In genomic region chr3:111859061-111859973, GRCh38 we compare ENCODE assay signal across 8 cellular contexts. TPM values are rescaled to one million over a fixed set of nuclear protein-coding genes. Genes with fewer than 3 reads are reported as not detected.
A peak's percentile ranks its signal among the peaks of the same experiment; 100 is the strongest.
DNase-seq lines count a peak whose midpoint lies in the region; ATAC-seq, FAIRE-seq and TF ChIP-seq lines count a peak whose summit lies in the region.

Gene PHLDB2, plus strand, starts transcription at chr3:111859265. Its CDS starts 24,813 bp downstream, at chr3:111884078.

- FAIRE-seq in GM12892 (lab: Jason Lieb, UNC) = no peak
- peak; percentile 98 for FAIRE-seq in urothelium cell line (lab: Jason Lieb, UNC)

- H3K36me3 ChIP-seq in parathyroid adenoma (ENCODE audit: control insufficient read depth, insufficient read depth, low read length) = no peaks in the 10 kb centered on the region

- ATAC-seq in HG03521 (IDR thresholded peaks at IDR 0.05; ENCODE audit: unreplicated experiment) (peak; percentile 30), GM21825 (IDR thresholded peaks at IDR 0.05; ENCODE audit: unreplicated experiment) (no peak)

- no peaks in the 10 kb centered on the region for H3K9me3 ChIP-seq in parathyroid adenoma (ENCODE audit: control insufficient read depth, low read length)

- TF ChIP-seq POLR2A in GM12892 (IDR thresholded peaks at IDR 0.05; ENCODE audit: low read depth, low read length) = no peak

- DNase-seq in GM12892 (ENCODE audit: insufficient read length) (peak; percentile 37), SHP77 treated with DMSO at 0.1 percent for 48 hours (lab: John Stamatoyannopoulos, UW) (peak; percentile 28), glomerular visceral epithelial cell (ENCODE audit: extremely low spot score) (peak; percentile 87), urothelium cell line (ENCODE audit: low spot score) (peak; percentile 95)
- peak; percentile 46 for DNase-seq in activated naive CD4-positive, alpha-beta T cell treated with anti-CD3 and anti-CD28 coated beads, Interleukin-2, amount 50 U/mL, for 16 hours

- H3K4me2 ChIP-seq in parathyroid adenoma (ENCODE audit: low read length) = peak within 1 kb of the TSS; percentile 87

- peak within 1 kb of the TSS; percentile 86 for H2AFZ ChIP-seq in parathyroid adenoma

- H3K79me2 ChIP-seq in parathyroid adenoma = peaks cover 2% of the 10 kb centered on the region

- H3K27me3 ChIP-seq in parathyroid adenoma (ENCODE audit: control insufficient read depth, insufficient read depth, low read length) = no peaks in the 10 kb centered on the region

- H3K4me1 ChIP-seq in parathyroid adenoma = no peaks in the 10 kb centered on the region

- no peak for TF ChIP-seq CTCF in parathyroid adenoma (IDR thresholded peaks at IDR 0.05)

- H3K27ac ChIP-seq in parathyroid adenoma = peak within 1 kb of the TSS; percentile 76

- H3K9ac ChIP-seq in parathyroid adenoma = no peak within 1 kb of the TSS

- H3K4me3 ChIP-seq in parathyroid adenoma (ENCODE audit: low read depth, low read length) = peak within 1 kb of the TSS; percentile 82

RNA-seq across cellular contexts. Expression of gene PHLDB2, which starts in this region (rescaled TPM):
- polyA plus RNA-seq in GM12892 (2012; ENCODE audit: missing spikeins) = not detected

Comparison
In these comparisons a context has a peak if more than half of its experiments do, and no peak if none do; other contexts are left out.
1. DNase-seq: peak in every context shown above with its lines; median percentile 95 in urothelium cell line; 87 in glomerular visceral epithelial cell; 46 in activated naive CD4-positive, alpha-beta T cell treated with anti-CD3 and anti-CD28 coated beads, Interleukin-2, amount 50 U/mL, for 16 hours; 37 in GM12892; 28 in SHP77 treated with DMSO at 0.1 percent for 48 hours.